Comparison of ENCODE assay signal across 1 cellular context in genomic region chr12:124668602-124669001, GRCh38.
TF ChIP-seq lines count a peak whose summit lies in the region.

No MANE protein-coding gene starts in this region.

TF ChIP-seq in HepG2, 621 proteins besides CTCF, POLR2A, EP300 and RAD21 (continued from another document):
- TF ChIP-seq, protein P1, sequence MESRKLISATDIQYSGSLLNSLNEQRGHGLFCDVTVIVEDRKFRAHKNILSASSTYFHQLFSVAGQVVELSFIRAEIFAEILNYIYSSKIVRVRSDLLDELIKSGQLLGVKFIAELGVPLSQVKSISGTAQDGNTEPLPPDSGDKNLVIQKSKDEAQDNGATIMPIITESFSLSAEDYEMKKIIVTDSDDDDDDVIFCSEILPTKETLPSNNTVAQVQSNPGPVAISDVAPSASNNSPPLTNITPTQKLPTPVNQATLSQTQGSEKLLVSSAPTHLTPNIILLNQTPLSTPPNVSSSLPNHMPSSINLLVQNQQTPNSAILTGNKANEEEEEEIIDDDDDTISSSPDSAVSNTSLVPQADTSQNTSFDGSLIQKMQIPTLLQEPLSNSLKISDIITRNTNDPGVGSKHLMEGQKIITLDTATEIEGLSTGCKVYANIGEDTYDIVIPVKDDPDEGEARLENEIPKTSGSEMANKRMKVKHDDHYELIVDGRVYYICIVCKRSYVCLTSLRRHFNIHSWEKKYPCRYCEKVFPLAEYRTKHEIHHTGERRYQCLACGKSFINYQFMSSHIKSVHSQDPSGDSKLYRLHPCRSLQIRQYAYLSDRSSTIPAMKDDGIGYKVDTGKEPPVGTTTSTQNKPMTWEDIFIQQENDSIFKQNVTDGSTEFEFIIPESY (CRISPR knock-in tag; IDR thresholded peaks at IDR 0.05), result no peak
- TF ChIP-seq POGK (CRISPR knock-in tag; conservative IDR thresholded peaks at IDR 0.05) (no peak), HOXA9 (CRISPR knock-in tag; IDR thresholded peaks at IDR 0.05; ENCODE audit: borderline replicate concordance) (no peak), ZSCAN9 (CRISPR knock-in tag; IDR thresholded peaks at IDR 0.05; ENCODE audit: borderline replicate concordance) (no peak), GZF1 (CRISPR knock-in tag; IDR thresholded peaks at IDR 0.05) (no peak), SMAD9 (CRISPR knock-in tag; IDR thresholded peaks at IDR 0.05) (no peak), TGIF2 (CRISPR knock-in tag; IDR thresholded peaks at IDR 0.05) (no peak), MED8 (CRISPR knock-in tag; IDR thresholded peaks at IDR 0.05; ENCODE audit: insufficient replicate concordance) (no peak), SIX1 (CRISPR knock-in tag; IDR thresholded peaks at IDR 0.05; ENCODE audit: borderline replicate concordance) (no peak), FOXM1 (CRISPR knock-in tag; IDR thresholded peaks at IDR 0.05) (no peak), NFKBIZ (CRISPR knock-in tag; IDR thresholded peaks at IDR 0.05) (no peak), MAFF (IDR thresholded peaks at IDR 0.05; ENCODE audit: low read depth, low read length) (no peak), ZNF484 (CRISPR knock-in tag; IDR thresholded peaks at IDR 0.05; ENCODE audit: borderline replicate concordance, low read depth) (no peak), KDM5B (CRISPR knock-in tag; IDR thresholded peaks at IDR 0.05; ENCODE audit: borderline replicate concordance) (no peak)
- TF ChIP-seq, protein P2, sequence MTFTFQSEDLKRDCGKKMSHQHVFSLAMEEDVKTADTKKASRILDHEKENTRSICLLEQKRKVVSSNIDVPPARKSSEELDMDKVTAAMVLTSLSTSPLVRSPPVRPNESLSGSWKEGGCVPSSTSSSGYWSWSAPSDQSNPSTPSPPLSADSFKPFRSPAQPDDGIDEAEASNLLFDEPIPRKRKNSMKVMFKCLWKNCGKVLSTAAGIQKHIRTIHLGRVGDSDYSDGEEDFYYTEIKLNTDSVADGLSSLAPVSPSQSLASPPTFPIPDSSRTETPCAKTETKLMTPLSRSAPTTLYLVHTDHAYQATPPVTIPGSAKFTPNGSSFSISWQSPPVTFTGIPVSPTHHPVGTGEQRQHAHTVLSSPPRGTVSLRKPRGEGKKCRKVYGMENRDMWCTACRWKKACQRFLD (CRISPR knock-in tag; IDR thresholded peaks at IDR 0.05; ENCODE audit: borderline replicate concordance), result no peak
- TF ChIP-seq, protein P3, sequence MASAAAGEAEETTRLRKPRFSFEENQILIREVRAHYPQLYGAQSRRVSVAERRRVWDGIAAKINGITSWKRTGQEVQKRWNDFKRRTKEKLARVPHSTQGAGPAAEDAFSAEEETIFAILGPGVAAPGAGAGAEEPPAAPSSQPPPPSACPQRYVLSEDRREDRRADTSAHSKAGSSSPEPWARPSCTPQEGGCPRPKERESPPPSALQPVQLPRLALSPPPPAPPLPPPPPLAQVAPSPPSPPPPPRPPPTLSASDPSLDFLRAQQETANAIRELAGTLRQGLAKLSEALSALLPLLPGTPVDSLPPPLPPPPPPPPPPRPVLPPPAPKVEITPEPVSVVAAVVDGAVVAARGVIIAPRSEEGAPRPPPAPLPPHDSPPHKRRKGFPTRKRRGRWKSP (CRISPR knock-in tag; IDR thresholded peaks at IDR 0.05), result no peak
- TF ChIP-seq, protein P4, sequence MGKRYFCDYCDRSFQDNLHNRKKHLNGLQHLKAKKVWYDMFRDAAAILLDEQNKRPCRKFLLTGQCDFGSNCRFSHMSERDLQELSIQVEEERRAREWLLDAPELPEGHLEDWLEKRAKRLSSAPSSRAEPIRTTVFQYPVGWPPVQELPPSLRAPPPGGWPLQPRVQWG (CRISPR knock-in tag; IDR thresholded peaks at IDR 0.05; ENCODE audit: borderline replicate concordance, low read depth), result no peak
